Comparison of ENCODE assay signal across 24 cellular contexts in genomic region chr21:14757533-14758327, GRCh38.
"Had no signal": no experiment of that assay in that cellular context is flagged by ENCODE, and none has a peak within 500 bp of the region (broad histone marks: within the 10 kb centered on the region; RNA-seq: fewer than 3 reads in every experiment).

No MANE protein-coding gene starts in this region.

- H3K9me3 ChIP-seq: esophagus squamous epithelium, right atrium auricular region, stomach, testis, tibial artery had no signal

- H3K79me2 ChIP-seq: parathyroid adenoma had no signal

- H3K27me3 ChIP-seq: esophagus squamous epithelium, neural progenitor cell, right atrium auricular region, stomach, testis, tibial artery had no signal

- DNase-seq: cortex of kidney; effector memory CD8-positive, alpha-beta T cell; erythroblast; esophagus squamous epithelium; hypothalamus; kidney; mesenchymal stem cell; midbrain; naive thymus-derived CD4-positive, alpha-beta T cell; small intestine; stimulated activated CD4-positive, alpha-beta T cell treated with anti-CD3 and anti-CD28 coated beads, Interleukin-15, amount 100 ng/mL, for 24 hours; stimulated activated CD4-positive, alpha-beta T cell treated with anti-CD3 and anti-CD28 coated beads, Interleukin-4, amount 100 ng/mL, for 1 hour; stimulated activated CD8-positive, alpha-beta memory T cell treated with anti-CD3 and anti-CD28 coated beads, Interleukin-4, amount 100 ng/mL, for 48 hours; stimulated activated naive CD4-positive, alpha-beta T cell treated with Interleukin-2 at 50 U/mL for 16 hours; stomach; testis; tibial artery had no signal

- H3K4me1 Mint-ChIP-seq: nephron, neural progenitor cell had no signal

- H2AFZ ChIP-seq: neural progenitor cell, parathyroid adenoma had no signal

- H3K9me3 Mint-ChIP-seq: effector memory CD8-positive, alpha-beta T cell had no signal

- H3K4me3 ChIP-seq: esophagus squamous epithelium, lung, neural progenitor cell, right atrium auricular region, stomach, testis, tibial artery had no signal

- H3K27me3 Mint-ChIP-seq: effector memory CD8-positive, alpha-beta T cell; naive thymus-derived CD4-positive, alpha-beta T cell; progenitor cell of endocrine pancreas; type B pancreatic cell had no signal

- H3K4me2 ChIP-seq: neural progenitor cell had no signal

- H3K36me3 ChIP-seq: esophagus squamous epithelium, neural progenitor cell, right atrium auricular region, stomach, tibial artery had no signal

- H3K27ac ChIP-seq: esophagus squamous epithelium, neural progenitor cell, parathyroid adenoma, right atrium auricular region, stomach, testis, tibial artery had no signal

- H3K4me3 Mint-ChIP-seq: effector memory CD8-positive, alpha-beta T cell; naive thymus-derived CD4-positive, alpha-beta T cell; nephron; neural progenitor cell; type B pancreatic cell had no signal

- H3K36me3 Mint-ChIP-seq: neural progenitor cell, type B pancreatic cell had no signal

- H3K9ac ChIP-seq: neural progenitor cell, parathyroid adenoma had no signal

- H3K4me1 ChIP-seq: neural progenitor cell, parathyroid adenoma, right atrium auricular region, stomach, testis, tibial artery had no signal

- H3K27ac Mint-ChIP-seq: effector memory CD8-positive, alpha-beta T cell; naive thymus-derived CD4-positive, alpha-beta T cell; nephron; neural progenitor cell; progenitor cell of endocrine pancreas; type B pancreatic cell had no signal
